In the genomic region with DNA sequence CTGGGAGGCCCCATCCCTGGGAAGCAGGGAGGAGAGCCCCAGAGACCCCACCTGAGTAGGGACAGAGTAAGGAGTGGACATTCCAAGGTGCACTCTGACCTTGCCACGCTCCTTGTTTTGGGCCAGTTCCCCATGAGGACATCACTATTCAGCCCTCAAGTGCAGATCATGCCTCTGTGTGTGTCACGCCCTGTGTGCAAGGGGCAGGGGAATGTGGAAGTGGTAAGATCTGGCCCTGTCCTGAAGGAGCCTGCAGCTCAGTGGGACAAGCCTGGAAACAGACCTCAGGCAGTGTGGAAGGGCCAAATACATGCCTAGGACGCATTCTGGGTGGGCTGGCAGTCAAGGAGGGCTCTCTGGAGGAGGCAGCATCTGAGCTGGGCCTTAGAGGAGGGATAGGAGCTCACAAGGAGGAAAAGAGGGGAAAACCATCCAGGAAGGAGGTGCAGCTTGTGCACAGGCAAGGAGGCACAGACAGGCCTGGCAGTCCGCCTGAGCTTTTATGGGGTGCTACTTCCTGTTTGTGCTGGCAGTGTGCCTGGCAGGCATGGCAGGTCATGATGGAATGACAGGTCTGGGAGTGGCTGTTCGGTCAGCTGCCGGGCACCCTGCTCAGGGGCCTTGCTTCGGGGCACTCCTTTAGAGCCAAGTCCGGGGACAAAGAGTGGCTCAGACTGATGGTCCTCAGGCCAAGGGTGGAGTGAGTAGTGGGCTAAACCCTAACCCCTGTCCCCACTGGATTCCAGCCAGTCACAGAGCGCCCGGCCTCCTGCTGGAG, we compare ENCODE assay signal across 1 cellular context.
TF ChIP-seq lines count a peak whose summit lies in the region.

No MANE protein-coding gene starts in this region.

TF ChIP-seq in GM12878, 131 proteins besides CTCF, POLR2A, EP300 and RAD21:
- no peak for TF ChIP-seq SP1 (IDR thresholded peaks at IDR 0.05; ENCODE audit: low read depth, low read length)
